Comparison of ENCODE assay signal across 8 cellular contexts in genomic region chr1:54409156-54410142, GRCh38. TPM values are rescaled to one million over a fixed set of nuclear protein-coding genes. Genes with fewer than 3 reads are reported as not detected.
A peak's percentile ranks its signal among the peaks of the same experiment; 100 is the strongest.
DNase-seq lines count a peak whose midpoint lies in the region; ATAC-seq and TF ChIP-seq lines count a peak whose summit lies in the region.

No MANE protein-coding gene starts in this region.

- intact Hi-C loops in Panc1 (cut with micrococcal nuclease; ENCODE audit: unreplicated experiment), result no loop called here
- intact Hi-C loops in left cardiac atrium (cut with DNase I), result loop anchor here (5.0 to 10.0 kb wide), 5 partner anchors 85 to 355 kb away; partner anchors contain the start of genes TCEANC2 (in 1 of the 2) and TMEM59 (in 1 of the 2)

- POLR2A ChIA-PET in Panc1 (lab: Charles Lee), result no interaction called here

- H3K4me3 Mint-ChIP-seq in HFFc6, result no peak overlapping the region

- H3K27me3 ChIP-seq in Panc1 (ENCODE audit: control insufficient read depth, insufficient read depth, low read length), result no peaks in the 10 kb centered on the region

- peak overlapping the region; percentile 97 for H3K27ac Mint-ChIP-seq in HFFc6

- CTCF ChIA-PET in Panc1 (lab: Charles Lee), result no interaction called here

- TF ChIP-seq CTCF in GM13976 (IDR thresholded peaks at IDR 0.05; ENCODE audit: borderline replicate concordance, control extremely low read depth, extremely low read depth, insufficient read depth, missing control alignments), result no peak
- TF ChIP-seq CTCF in HFFc6 (IDR thresholded peaks at IDR 0.05), result no peak
- TF ChIP-seq CTCF in Panc1 (IDR thresholded peaks at IDR 0.05), result no peak

- 76% methylated on average over 9 of the region's 9 CpGs for WGBS in urinary bladder

- no peaks in the 10 kb centered on the region for H3K36me3 Mint-ChIP-seq in HFFc6 (ENCODE audit: low read depth)

- H3K9me3 ChIP-seq in Panc1 (ENCODE audit: control insufficient read depth, insufficient read depth, low read depth, low read length), result no peaks in the 10 kb centered on the region

- in situ Hi-C loops in GM13976 (cut with MboI; ENCODE audit: low sequenced_read_pairs, unreplicated experiment), result no loop called here
- in situ Hi-C loops in Panc1 (cut with HindIII; ENCODE audit: low pct_unique_long_range_greater_than_20kb, low sequenced_read_pairs), result no loop called here

- no TSS peak for BruUV-seq in Panc1 (replicated peaks; lab: Mats Ljungman, UMichigan)

- H3K27ac ChIP-seq in Panc1 (ENCODE audit: low read length) (peak overlapping the region; percentile 77; the same call in 1 of the 2 replicates), urinary bladder (ENCODE audit: low read depth) (peak overlapping the region; percentile 46)

- H3K4me3 ChIP-seq in Panc1 (ENCODE audit: low read depth in 2 of 2, low read length in 2 of 2), result no peak overlapping the region
- no peak overlapping the region for H3K4me3 ChIP-seq in urinary bladder (ENCODE audit: low read depth, low read length)

- H3K27me3 Mint-ChIP-seq in HFFc6 (ENCODE audit: insufficient read depth), result no peaks in the 10 kb centered on the region; the same call in 1 of the 2 replicates

- ATAC-seq in Panc1 (no peak), HG02981 (IDR thresholded peaks at IDR 0.05; ENCODE audit: unreplicated experiment) (no peak), GM18519 (IDR thresholded peaks at IDR 0.05; ENCODE audit: low FRiP score, unreplicated experiment) (no peak), left cardiac atrium (no peak)

- no peaks in the 10 kb centered on the region for H3K9me3 Mint-ChIP-seq in HFFc6

- DNase-seq in GM13976 (ENCODE audit: low spot score) (peak; percentile 65), HFFc6 (no peak), Panc1 (ENCODE audit: low read depth, low spot score) (no peak), germinal center (ENCODE audit: low spot score) (peak; percentile 41), left cardiac atrium (no peak)

- peaks cover 45% of the 10 kb centered on the region for H3K4me1 Mint-ChIP-seq in HFFc6 (ENCODE audit: low read depth)

- peaks cover 14% of the 10 kb centered on the region for H3K4me1 ChIP-seq in Panc1 (ENCODE audit: control insufficient read depth, insufficient read depth, low read length)
- H3K4me1 ChIP-seq in urinary bladder (ENCODE audit: insufficient read depth), result peaks cover 2% of the 10 kb centered on the region

- no peaks in the 10 kb centered on the region for H3K36me3 ChIP-seq in Panc1 (ENCODE audit: control insufficient read depth, insufficient read depth, low read length)
- H3K36me3 ChIP-seq in urinary bladder (ENCODE audit: insufficient read depth), result no peaks in the 10 kb centered on the region

RNA-seq across cellular contexts. Expression of gene SSBP3, which starts 3.3 kb away (rescaled TPM):
- total RNA-seq in HFFc6 (2021; fragmentation: NEBNext Ultra II Directional; extraction: Animal tissue kit (Norgen Biotek cat#: 25700)), result 10 to 100 TPM; 42.3 to 72.2 (median 58.1) TPM
- total RNA-seq in Panc1 (2021; ENCODE audit: unreplicated experiment) (22.5 TPM), urinary bladder (21.7 TPM), left cardiac atrium (10 to 100 TPM; 23.9 to 45.1 TPM)
- 22.7 TPM for polyA plus RNA-seq in Panc1 (2012; ENCODE audit: insufficient read length)
- 59.1 TPM for polyA plus RNA-seq in urinary bladder

Comparison
In these comparisons a context has a peak if more than half of its experiments do, and no peak if none do; other contexts are left out.
1. DNase-seq: peak in GM13976 (single experiment) and germinal center (single experiment); none in HFFc6 (single experiment), Panc1 (single experiment) and left cardiac atrium (single experiment).